Comparison of ENCODE assay signal across 11 cellular contexts in the genomic region with DNA sequence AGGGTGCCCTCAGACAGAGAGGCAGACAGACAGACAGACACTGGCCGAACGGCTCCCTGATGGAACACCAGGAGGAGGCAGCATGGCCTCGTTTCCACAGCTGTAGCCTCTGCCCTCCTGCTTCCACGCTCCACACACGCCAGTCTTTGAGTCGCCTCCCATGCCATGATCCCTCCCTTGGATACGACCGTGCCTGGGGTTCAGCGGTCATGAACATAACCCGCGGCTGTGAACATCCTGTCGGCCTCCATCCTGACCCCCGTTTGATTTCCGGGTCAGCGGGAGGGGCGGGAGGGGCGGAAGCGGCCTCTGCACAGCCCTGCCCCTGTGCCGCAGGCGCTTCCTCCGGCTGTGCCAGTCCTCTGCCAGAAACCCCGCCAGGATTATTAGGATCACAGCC. TPM values are rescaled to one million over a fixed set of nuclear protein-coding genes. Genes with fewer than 3 reads are reported as not detected.
DNase-seq lines count a peak whose midpoint lies in the region; ATAC-seq and TF ChIP-seq lines count a peak whose summit lies in the region.
"Had no signal": no experiment of that assay in that cellular context is flagged by ENCODE, and none has a peak within 500 bp of the region (broad histone marks: within the 10 kb centered on the region; RNA-seq: fewer than 3 reads in every experiment).

No MANE protein-coding gene starts in this region.

- no peak overlapping the region for H3K27ac ChIP-seq in dorsolateral prefrontal cortex
- H3K27ac ChIP-seq: thoracic aorta had no signal

- H3K4me1 Mint-ChIP-seq in activated CD4-positive, alpha-beta T cell treated with anti-CD3 and anti-CD28 coated beads for 36 hours: no peaks in the 10 kb centered on the region
- peaks cover 2% of the 10 kb centered on the region for H3K4me1 Mint-ChIP-seq in activated naive CD8-positive, alpha-beta T cell treated with anti-CD3 and anti-CD28 coated beads, Interleukin-2, amount 10 ng/mL, durations not matched to agents 7 days and 5 days
- H3K4me1 Mint-ChIP-seq in naive thymus-derived CD8-positive, alpha-beta T cell: peaks cover 0 to 10% (median 5%) of the 10 kb centered on the region in 4 donors

- CTCF ChIA-PET in activated CD4-positive, alpha-beta T cell treated with anti-CD3 and anti-CD28 coated beads for 36 hours (lab: Charles Lee): no interaction called here

- H3K4me3 Mint-ChIP-seq in activated CD4-positive, alpha-beta T cell treated with anti-CD3 and anti-CD28 coated beads for 36 hours: peak overlapping the region; percentile 63
- H3K4me3 Mint-ChIP-seq in activated naive CD8-positive, alpha-beta T cell treated with anti-CD3 and anti-CD28 coated beads, Interleukin-2, amount 10 ng/mL, durations not matched to agents 7 days and 5 days: peak overlapping the region; percentile 47
- H3K4me3 Mint-ChIP-seq in naive thymus-derived CD8-positive, alpha-beta T cell: peak overlapping the region in 9 of 10 donors; percentile 23 to 78 (median 57)

- peaks cover 2% of the 10 kb centered on the region for H3K9me3 Mint-ChIP-seq in activated CD4-positive, alpha-beta T cell treated with anti-CD3 and anti-CD28 coated beads for 36 hours (ENCODE audit: low read depth)
- H3K9me3 Mint-ChIP-seq in activated naive CD8-positive, alpha-beta T cell treated with anti-CD3 and anti-CD28 coated beads, Interleukin-2, amount 10 ng/mL, durations not matched to agents 7 days and 5 days: peaks cover 14% of the 10 kb centered on the region
- peaks cover 0 to 75% (median 31%) of the 10 kb centered on the region in 9 donors for H3K9me3 Mint-ChIP-seq in naive thymus-derived CD8-positive, alpha-beta T cell

- POLR2A ChIA-PET in activated CD4-positive, alpha-beta T cell treated with anti-CD3 and anti-CD28 coated beads for 36 hours (lab: Charles Lee): no interaction called here
- POLR2A ChIA-PET in activated naive CD8-positive, alpha-beta T cell treated with anti-CD3 and anti-CD28 coated beads, Interleukin-2, amount 10 ng/mL, durations not matched to agents 7 days and 5 days (lab: Charles Lee): no interaction called here
- POLR2A ChIA-PET in naive thymus-derived CD8-positive, alpha-beta T cell (lab: Charles Lee): no interaction called here

- ATAC-seq in activated CD4-positive, alpha-beta T cell treated with anti-CD3 and anti-CD28 coated beads for 36 hours: peak; percentile 93
- peak; percentile 47 for ATAC-seq in activated naive CD8-positive, alpha-beta T cell treated with anti-CD3 and anti-CD28 coated beads, Interleukin-2, amount 10 ng/mL, durations not matched to agents 7 days and 5 days (ENCODE audit: low read depth)
- ATAC-seq in naive thymus-derived CD8-positive, alpha-beta T cell: peak; percentile 35 to 44
- ATAC-seq in left colon (no peak), GM21786 (IDR thresholded peaks at IDR 0.05; ENCODE audit: unreplicated experiment) (no peak)

- no peaks in the 10 kb centered on the region for H3K27me3 ChIP-seq in dorsolateral prefrontal cortex

- peak overlapping the region; percentile 34 for H3K27ac Mint-ChIP-seq in activated CD4-positive, alpha-beta T cell treated with anti-CD3 and anti-CD28 coated beads for 36 hours
- peak overlapping the region; percentile 13 for H3K27ac Mint-ChIP-seq in activated naive CD8-positive, alpha-beta T cell treated with anti-CD3 and anti-CD28 coated beads, Interleukin-2, amount 10 ng/mL, durations not matched to agents 7 days and 5 days
- peak overlapping the region in 5 of 10 donors; percentile 44 to 91 (median 71) for H3K27ac Mint-ChIP-seq in naive thymus-derived CD8-positive, alpha-beta T cell

- H3K36me3 Mint-ChIP-seq in activated CD4-positive, alpha-beta T cell treated with anti-CD3 and anti-CD28 coated beads for 36 hours (ENCODE audit: low read depth): peaks cover 13% of the 10 kb centered on the region
- H3K36me3 Mint-ChIP-seq in activated naive CD8-positive, alpha-beta T cell treated with anti-CD3 and anti-CD28 coated beads, Interleukin-2, amount 10 ng/mL, durations not matched to agents 7 days and 5 days: peaks cover 60% of the 10 kb centered on the region
- peaks cover 35 to 54% (median 49%) of the 10 kb centered on the region in 3 donors for H3K36me3 Mint-ChIP-seq in naive thymus-derived CD8-positive, alpha-beta T cell

- DNase-seq in activated CD4-positive, alpha-beta T cell treated with anti-CD3 and anti-CD28 coated beads for 36 hours: peak; percentile 40
- no peak for DNase-seq in activated CD4-positive, alpha-beta T cell treated with anti-CD3 and anti-CD28 coated beads, Interleukin-2, amount 50 U/mL, for 48 hours
- DNase-seq in NCI-H146 treated with DMSO at 0.1 percent for 48 hours (lab: John Stamatoyannopoulos, UW; ENCODE audit: unreplicated experiment) (peak; percentile 27), dorsolateral prefrontal cortex (no peak), left colon (no peak)
- no peak for DNase-seq in activated naive CD8-positive, alpha-beta T cell treated with anti-CD3 and anti-CD28 coated beads, Interleukin-2, amount 10 ng/mL, durations not matched to agents 7 days and 5 days
- DNase-seq in naive thymus-derived CD8-positive, alpha-beta T cell: peak in 2 of 10 donors; percentile 13 to 16
- DNase-seq: T1000 had no signal

- no peak for TF ChIP-seq CTCF in dorsolateral prefrontal cortex (IDR thresholded peaks at IDR 0.05 in 54 of 56, conservative IDR thresholded peaks at IDR 0.05 in 2 of 56; ENCODE audit: low read depth in 1 of 56, partially characterized antibody in 56 of 56)

- intact Hi-C loops in activated CD4-positive, alpha-beta T cell treated with anti-CD3 and anti-CD28 coated beads for 36 hours (cut with DNase I, micrococcal nuclease): no loop called here
- intact Hi-C loops in dorsolateral prefrontal cortex (cut with DNase I) (no loop called here), left colon (cut with DNase I, micrococcal nuclease) (no loop called here)

- peak overlapping the region in 1 of 59 donors; percentile 8 for H3K4me3 ChIP-seq in dorsolateral prefrontal cortex
- H3K4me3 ChIP-seq: thoracic aorta had no signal

- H3K27me3 Mint-ChIP-seq in activated CD4-positive, alpha-beta T cell treated with anti-CD3 and anti-CD28 coated beads for 36 hours: no peaks in the 10 kb centered on the region
- H3K27me3 Mint-ChIP-seq in activated naive CD8-positive, alpha-beta T cell treated with anti-CD3 and anti-CD28 coated beads, Interleukin-2, amount 10 ng/mL, durations not matched to agents 7 days and 5 days: no peaks in the 10 kb centered on the region
- peaks cover 0 to 3% (median 0%) of the 10 kb centered on the region in 5 donors for H3K27me3 Mint-ChIP-seq in naive thymus-derived CD8-positive, alpha-beta T cell

RNA-seq across cellular contexts. Expression of a gene that starts 23.4 kb away (rescaled TPM):
- under 1 TPM in 1 of 2 experiments, not detected in 1; 0.09 TPM for total RNA-seq in activated CD4-positive, alpha-beta T cell treated with anti-CD3 and anti-CD28 coated beads for 36 hours
- total RNA-seq in activated naive CD8-positive, alpha-beta T cell treated with anti-CD3 and anti-CD28 coated beads, Interleukin-2, amount 10 ng/mL, durations not matched to agents 7 days and 5 days: under 1 TPM in 1 of 2 experiments, not detected in 1; 0.25 TPM
- under 1 TPM; 0.31 to 0.69 TPM for total RNA-seq in naive thymus-derived CD8-positive, alpha-beta T cell
- under 1 TPM in 1 of 3 donors, not detected in 2; 0.08 TPM for polyA plus RNA-seq in naive thymus-derived CD8-positive, alpha-beta T cell
- total RNA-seq in dorsolateral prefrontal cortex (1 to 10 TPM in 115 of 120 experiments, under 1 TPM in 5; 0.57 to 7.9 (median 3.3) TPM), left colon (under 1 TPM; 0.28 to 0.49 TPM)
- total RNA-seq: thoracic aorta had no signal
- polyA plus RNA-seq: AG04450 had no signal

RNA-seq across cellular contexts. Expression of a gene that starts 48.2 kb away (rescaled TPM):
- total RNA-seq in activated CD4-positive, alpha-beta T cell treated with anti-CD3 and anti-CD28 coated beads for 36 hours: 10 to 100 TPM; 11.9 to 12.8 TPM
- 10 to 100 TPM; 25.9 to 28.6 TPM for total RNA-seq in activated naive CD8-positive, alpha-beta T cell treated with anti-CD3 and anti-CD28 coated beads, Interleukin-2, amount 10 ng/mL, durations not matched to agents 7 days and 5 days
- 10 to 100 TPM; 24.3 to 26.1 TPM for total RNA-seq in naive thymus-derived CD8-positive, alpha-beta T cell
- polyA plus RNA-seq in naive thymus-derived CD8-positive, alpha-beta T cell: 10 to 100 TPM in 1 of 3 donors, 1 to 10 TPM in 2; 4.3 to 18.0 (median 5.3) TPM
- total RNA-seq in dorsolateral prefrontal cortex (10 to 100 TPM; 13.6 to 43.3 (median 26.4) TPM), left colon (10 to 100 TPM; 50.5 to 69.3 TPM)

RNA-seq across cellular contexts. Expression of a gene that starts 48.5 kb away (rescaled TPM):
- total RNA-seq in activated CD4-positive, alpha-beta T cell treated with anti-CD3 and anti-CD28 coated beads for 36 hours: 1 to 10 TPM; 7.1 to 8.8 TPM
- 10 to 100 TPM; 39.3 to 47.7 TPM for total RNA-seq in activated naive CD8-positive, alpha-beta T cell treated with anti-CD3 and anti-CD28 coated beads, Interleukin-2, amount 10 ng/mL, durations not matched to agents 7 days and 5 days
- total RNA-seq in naive thymus-derived CD8-positive, alpha-beta T cell: 10 to 100 TPM; 19.6 to 20.5 TPM
- 1 to 10 TPM; 1.6 to 7.0 (median 1.7) TPM for polyA plus RNA-seq in naive thymus-derived CD8-positive, alpha-beta T cell
- 10 to 100 TPM in 32 of 120 experiments, 1 to 10 TPM in 82, under 1 TPM in 6; 0.35 to 24.1 (median 7.2) TPM for total RNA-seq in dorsolateral prefrontal cortex
- total RNA-seq in left colon: 1 to 10 TPM; 2.0 to 3.8 TPM

Comparison
In these comparisons a context has a peak if more than half of its experiments do, and no peak if none do; other contexts are left out.
1. DNase-seq: peak in activated CD4-positive, alpha-beta T cell treated with anti-CD3 and anti-CD28 coated beads for 36 hours (single experiment) and NCI-H146 treated with DMSO at 0.1 percent for 48 hours (single experiment); none in activated CD4-positive, alpha-beta T cell treated with anti-CD3 and anti-CD28 coated beads, Interleukin-2, amount 50 U/mL, for 48 hours (0 of 2), activated naive CD8-positive, alpha-beta T cell treated with anti-CD3 and anti-CD28 coated beads, Interleukin-2, amount 10 ng/mL, durations not matched to agents 7 days and 5 days (single experiment), dorsolateral prefrontal cortex (0 of 10) and left colon (0 of 2).
2. ATAC-seq: peak in activated CD4-positive, alpha-beta T cell treated with anti-CD3 and anti-CD28 coated beads for 36 hours (single experiment), activated naive CD8-positive, alpha-beta T cell treated with anti-CD3 and anti-CD28 coated beads, Interleukin-2, amount 10 ng/mL, durations not matched to agents 7 days and 5 days (single experiment) and naive thymus-derived CD8-positive, alpha-beta T cell (2 of 2); none in left colon (single experiment) and GM21786 (single experiment).
3. Peak in every context shown above with its lines, with median percentiles within 50 percentile points of each other: H3K4me3 Mint-ChIP-seq.